15 cellular contexts compared by ENCODE assay signal in genomic region chr5:59104400-59105117, GRCh38.
DNase-seq lines count a peak whose midpoint lies in the region; ATAC-seq and TF ChIP-seq lines count a peak whose summit lies in the region.
"Had no signal": no experiment of that assay in that cellular context is flagged by ENCODE, and none has a peak within 500 bp of the region (broad histone marks: within the 10 kb centered on the region; RNA-seq: fewer than 3 reads in every experiment).

No MANE protein-coding gene starts in this region.

- H3K4me1 ChIP-seq in cardiac muscle cell (ENCODE audit: low read depth) (peaks cover 6% of the 10 kb centered on the region), mesodermal cell (ENCODE audit: control insufficient read depth, insufficient read depth, low read length, poor library complexity, severe bottlenecking) (peaks cover 23% of the 10 kb centered on the region)

- H3K27me3 ChIP-seq in cardiac muscle cell = no peaks in the 10 kb centered on the region
- H3K27me3 ChIP-seq: thyroid gland had no signal

- TF ChIP-seq CTCF in cardiac muscle cell (IDR thresholded peaks at IDR 0.05; ENCODE audit: low read depth, low read length) (no peak), type B pancreatic cell (conservative IDR thresholded peaks at IDR 0.05) (no peak)

- H3K36me3 ChIP-seq in cardiac muscle cell = no peaks in the 10 kb centered on the region
- no peaks in the 10 kb centered on the region for H3K36me3 ChIP-seq in mesodermal cell (ENCODE audit: control insufficient read depth, insufficient read depth, low read length)
- H3K36me3 ChIP-seq: thyroid gland had no signal

- 73 to 78% methylated on average over 2 to 5 of the region's 9 CpGs for WGBS in mesodermal cell (ENCODE audit: insufficient coverage in 2 of 2), 2 experiments

- H3K9me3 Mint-ChIP-seq in activated T-helper 1 cell treated with anti-CD3 and anti-CD28 coated beads, Interleukin-12 subunit alpha, Interleukin-12 subunit beta, Interleukin-2, Interleukin-4 antibody, amounts not matched to agents 30 ng/mL and 10 ng/mL and 1 ng/mL, durations not matched to agents 14 hours and 24 hours and 36 hours = peaks cover 4% of the 10 kb centered on the region
- peaks cover 10% of the 10 kb centered on the region for H3K9me3 Mint-ChIP-seq in type B pancreatic cell
- H3K9me3 Mint-ChIP-seq: activated naive CD8-positive, alpha-beta T cell treated with anti-CD3 and anti-CD28 coated beads, Interleukin-2, amount 50 U/mL, for 24 hours; naive B cell had no signal

- intact Hi-C loops in left cardiac atrium (cut with DNase I) = no loop called here
- intact Hi-C loops in activated T-helper 1 cell treated with anti-CD3 and anti-CD28 coated beads, Interleukin-12 subunit alpha, Interleukin-12 subunit beta, Interleukin-2, Interleukin-4 antibody, amounts not matched to agents 30 ng/mL and 10 ng/mL and 1 ng/mL, durations not matched to agents 14 hours and 24 hours and 36 hours (cut with micrococcal nuclease) = no loop called here

- H3K27ac ChIP-seq in cardiac muscle cell (peak overlapping the region; percentile 25), mesodermal cell (ENCODE audit: low read depth, low read length, severe bottlenecking) (peak overlapping the region; percentile 93)
- H3K27ac ChIP-seq: thyroid gland had no signal

- H3K27ac Mint-ChIP-seq in activated T-helper 1 cell treated with anti-CD3 and anti-CD28 coated beads, Interleukin-12 subunit alpha, Interleukin-12 subunit beta, Interleukin-2, Interleukin-4 antibody, amounts not matched to agents 30 ng/mL and 10 ng/mL and 1 ng/mL, durations not matched to agents 14 hours and 24 hours and 36 hours = peak overlapping the region; percentile 9
- peak overlapping the region; percentile 20 for H3K27ac Mint-ChIP-seq in type B pancreatic cell
- H3K27ac Mint-ChIP-seq: activated naive CD8-positive, alpha-beta T cell treated with anti-CD3 and anti-CD28 coated beads, Interleukin-2, amount 50 U/mL, for 24 hours; naive B cell had no signal

- H3K4me3 Mint-ChIP-seq in activated T-helper 1 cell treated with anti-CD3 and anti-CD28 coated beads, Interleukin-12 subunit alpha, Interleukin-12 subunit beta, Interleukin-2, Interleukin-4 antibody, amounts not matched to agents 30 ng/mL and 10 ng/mL and 1 ng/mL, durations not matched to agents 14 hours and 24 hours and 36 hours = no peak overlapping the region
- peak overlapping the region; percentile 30 for H3K4me3 Mint-ChIP-seq in type B pancreatic cell
- H3K4me3 Mint-ChIP-seq: activated naive CD8-positive, alpha-beta T cell treated with anti-CD3 and anti-CD28 coated beads, Interleukin-2, amount 50 U/mL, for 24 hours had no signal

- DNase-seq in cardiac muscle cell (ENCODE audit: low read depth in 1 of 2, low spot score in 1 of 2) = peak in 1 of 2 donors; percentile 44
- DNase-seq in left cardiac atrium = no peak
- no peak for DNase-seq in activated T-helper 1 cell treated with anti-CD3 and anti-CD28 coated beads, Interleukin-12 subunit alpha, Interleukin-12 subunit beta, Interleukin-2, Interleukin-4 antibody, amounts not matched to agents 30 ng/mL and 10 ng/mL and 1 ng/mL, durations not matched to agents 14 hours and 24 hours and 36 hours (ENCODE audit: low spot score)
- no peak for DNase-seq in type B pancreatic cell (ENCODE audit: extremely low spot score, unreplicated experiment)
- no peak for DNase-seq in stimulated activated CD4-positive, alpha-beta T cell treated with anti-CD3 and anti-CD28 coated beads, Interleukin-2, amount 100 ng/mL, for 24 hours
- DNase-seq in hypothalamus (lab: John Stamatoyannopoulos, UW) = no peak
- DNase-seq in HT-29 (ENCODE audit: low spot score) = no peak
- DNase-seq: activated CD4-positive, CD25-positive, alpha-beta regulatory T cell; activated naive CD8-positive, alpha-beta T cell treated with anti-CD3 and anti-CD28 coated beads, Interleukin-2, amount 50 U/mL, for 24 hours; naive B cell; OCI-M1; stimulated activated CD4-positive, alpha-beta T cell treated with anti-CD3 and anti-CD28 coated beads, Interleukin-1b, Interleukin-23, amount 100 ng/mL, for 48 hours had no signal

- no peak for ATAC-seq in left cardiac atrium
- ATAC-seq: activated naive CD8-positive, alpha-beta T cell treated with anti-CD3 and anti-CD28 coated beads, Interleukin-2, amount 50 U/mL, for 24 hours; K562 had no signal

- H3K27me3 Mint-ChIP-seq in activated T-helper 1 cell treated with anti-CD3 and anti-CD28 coated beads, Interleukin-12 subunit alpha, Interleukin-12 subunit beta, Interleukin-2, Interleukin-4 antibody, amounts not matched to agents 30 ng/mL and 10 ng/mL and 1 ng/mL, durations not matched to agents 14 hours and 24 hours and 36 hours (ENCODE audit: insufficient read depth) = no peaks in the 10 kb centered on the region
- H3K27me3 Mint-ChIP-seq in type B pancreatic cell = no peaks in the 10 kb centered on the region
- H3K27me3 Mint-ChIP-seq: activated naive CD8-positive, alpha-beta T cell treated with anti-CD3 and anti-CD28 coated beads, Interleukin-2, amount 50 U/mL, for 24 hours; naive B cell had no signal

- no peak overlapping the region for H3K4me3 ChIP-seq in cardiac muscle cell
- H3K4me3 ChIP-seq in mesodermal cell (ENCODE audit: extremely low read depth, insufficient read depth, low read length, poor library complexity, severe bottlenecking) = no peak overlapping the region
- H3K4me3 ChIP-seq: K562, thyroid gland had no signal

- H3K9me3 ChIP-seq in cardiac muscle cell (ENCODE audit: low read depth) (no peaks in the 10 kb centered on the region), mesodermal cell (ENCODE audit: control insufficient read depth, low read length) (no peaks in the 10 kb centered on the region)
- H3K9me3 ChIP-seq: thyroid gland had no signal

- peaks cover 4% of the 10 kb centered on the region for H3K36me3 Mint-ChIP-seq in activated T-helper 1 cell treated with anti-CD3 and anti-CD28 coated beads, Interleukin-12 subunit alpha, Interleukin-12 subunit beta, Interleukin-2, Interleukin-4 antibody, amounts not matched to agents 30 ng/mL and 10 ng/mL and 1 ng/mL, durations not matched to agents 14 hours and 24 hours and 36 hours (ENCODE audit: low read depth)
- H3K36me3 Mint-ChIP-seq in type B pancreatic cell = peaks cover 15% of the 10 kb centered on the region

- H3K4me1 Mint-ChIP-seq in activated T-helper 1 cell treated with anti-CD3 and anti-CD28 coated beads, Interleukin-12 subunit alpha, Interleukin-12 subunit beta, Interleukin-2, Interleukin-4 antibody, amounts not matched to agents 30 ng/mL and 10 ng/mL and 1 ng/mL, durations not matched to agents 14 hours and 24 hours and 36 hours (ENCODE audit: low read depth) = peaks cover 70% of the 10 kb centered on the region
- peaks cover 40% of the 10 kb centered on the region for H3K4me1 Mint-ChIP-seq in type B pancreatic cell (ENCODE audit: unreplicated experiment)
- H3K4me1 Mint-ChIP-seq: naive B cell had no signal
